22 cellular contexts compared by ENCODE assay signal in genomic region chr7:108239501-108240225, GRCh38.
A peak's percentile ranks its signal among the peaks of the same experiment; 100 is the strongest.
DNase-seq lines count a peak whose midpoint lies in the region; ATAC-seq, FAIRE-seq and TF ChIP-seq lines count a peak whose summit lies in the region.
"Had no signal": no experiment of that assay in that cellular context is flagged by ENCODE, and none has a peak within 500 bp of the region (broad histone marks: within the 10 kb centered on the region; RNA-seq: fewer than 3 reads in every experiment).

No MANE protein-coding gene starts in this region.

- TF ChIP-seq POLR2A in A549 (IDR thresholded peaks at IDR 0.05; ENCODE audit: low read length) (no peak), breast epithelium (IDR thresholded peaks at IDR 0.05) (no peak)

- TF ChIP-seq EP300 in A549 (IDR thresholded peaks at IDR 0.05): no peak

- H3K9me3 ChIP-seq in A549 (no peaks in the 10 kb centered on the region), breast epithelium (no peaks in the 10 kb centered on the region)
- H3K9me3 ChIP-seq: heart left ventricle, SJCRH30 had no signal

- CTCF ChIA-PET in A549 (lab: Yijun Ruan, JAX): interaction anchor here (1.0 to 1.5 kb wide), 3 partner anchors 13 to 220 kb away, joined by 3 to 5 read pairs (median 3); no protein-coding TSS in a partner anchor

- TF ChIP-seq RAD21 in A549 (conservative IDR thresholded peaks at IDR 0.05 in 1 of 2, IDR thresholded peaks at IDR 0.05 in 1 of 2): no peak

- intact Hi-C loops in breast epithelium (cut with DNase I; ENCODE audit: low total_unique reads): no loop called here

- no peak for DNase-seq in A549 (ENCODE audit: low read depth in 1 of 2, low spot score in 1 of 2)
- peak; percentile 66 for DNase-seq in NCI-H128 (lab: John Stamatoyannopoulos, UW; ENCODE audit: unreplicated experiment)
- DNase-seq in NCI-H69 (lab: John Stamatoyannopoulos, UW): peak; percentile 86
- no peak for DNase-seq in bronchial epithelial cell (ENCODE audit: low read depth)
- no peak for DNase-seq in NCI-H2196 treated with DMSO at 0.1 percent for 48 hours (lab: John Stamatoyannopoulos, UW; ENCODE audit: unreplicated experiment)
- no peak for DNase-seq in germinal center (ENCODE audit: low spot score)
- no peak for DNase-seq in breast epithelium (ENCODE audit: low spot score in 2 of 2)
- DNase-seq in SIG-M5 (lab: John Stamatoyannopoulos, UW): no peak
- DNase-seq: activated CD4-positive, alpha-beta T cell treated with anti-CD3 and anti-CD28 coated beads, Interleukin-2, amount 10 ng/mL, durations not matched to agents 7 days and 5 days; DND-41; dorsolateral prefrontal cortex; heart left ventricle; KG1; mesenchymal stem cell; NCI-H1048; SJCRH30; stimulated activated CD4-positive, alpha-beta T cell treated with anti-CD3 and anti-CD28 coated beads, Interleukin-15, amount 100 ng/mL, for 24 hours; stimulated activated naive CD8-positive, alpha-beta T cell treated with anti-CD3 and anti-CD28 coated beads, Interleukin-15, Interleukin-2, amounts not matched to agents 100 U/mL and 50 U/mL, for 24 hours had no signal

- H3K4me2 ChIP-seq in A549: peak overlapping the region; percentile 33

- FAIRE-seq in A549 (lab: Jason Lieb, UNC): no peak
- peak; percentile 64 for FAIRE-seq in bronchial epithelial cell (lab: Jason Lieb, UNC)
- FAIRE-seq: keratinocyte had no signal

- H3K36me3 ChIP-seq in bronchial epithelial cell (ENCODE audit: control insufficient read depth, insufficient read depth, low read length) (no peaks in the 10 kb centered on the region), breast epithelium (no peaks in the 10 kb centered on the region)
- H3K36me3 ChIP-seq: heart left ventricle, SJCRH30 had no signal

- no peak for ATAC-seq in A549
- ATAC-seq: activated naive CD4-positive, alpha-beta T cell treated with anti-CD3 and anti-CD28 coated beads, Interleukin-2, amount 50 U/mL, for 72 hours; heart left ventricle; natural killer cell treated with Interleukin-12 subunit alpha and Interleukin-12 subunit beta and Interleukin-15 and Interleukin-18, amount 100 ng/mL, for 72 hours; stimulated activated naive CD8-positive, alpha-beta T cell treated with anti-CD3 and anti-CD28 coated beads, Interleukin-15, Interleukin-2, amounts not matched to agents 100 U/mL and 50 U/mL, for 24 hours had no signal

- H3K27ac ChIP-seq in A549: peak overlapping the region; percentile 91 to 97
- H3K27ac ChIP-seq in breast epithelium: no peak overlapping the region
- H3K27ac ChIP-seq: dorsolateral prefrontal cortex, heart left ventricle, HL-60, SJCRH30 had no signal

- WGBS in A549 (ENCODE audit: missing lambda C conversion rate): 91% methylated on average over 11 of the region's 11 CpGs

- H3K4me1 ChIP-seq in A549 (peaks cover 92% of the 10 kb centered on the region), breast epithelium (no peaks in the 10 kb centered on the region)
- H3K4me1 ChIP-seq: SJCRH30 had no signal

- H3K27me3 ChIP-seq in bronchial epithelial cell (ENCODE audit: control insufficient read depth, insufficient read depth, low read length): no peaks in the 10 kb centered on the region
- H3K27me3 ChIP-seq in breast epithelium: no peaks in the 10 kb centered on the region
- H3K27me3 ChIP-seq: dorsolateral prefrontal cortex, heart left ventricle, SJCRH30 had no signal

- no peak for TF ChIP-seq CTCF in A549 (IDR thresholded peaks at IDR 0.05)
- TF ChIP-seq CTCF in bronchial epithelial cell (IDR thresholded peaks at IDR 0.05; ENCODE audit: insufficient read depth, low read length, severe bottlenecking): no peak
- no peak for TF ChIP-seq CTCF in breast epithelium (IDR thresholded peaks at IDR 0.05)

- no peak overlapping the region for H3K4me3 ChIP-seq in A549
- H3K4me3 ChIP-seq in bronchial epithelial cell (ENCODE audit: low read depth, low read length): no peak overlapping the region
- no peak overlapping the region for H3K4me3 ChIP-seq in breast epithelium
- H3K4me3 ChIP-seq: dorsolateral prefrontal cortex, heart left ventricle, SJCRH30 had no signal

- POLR2A ChIA-PET in A549 (lab: Yijun Ruan, JAX): no interaction called here

TF ChIP-seq in A549, 52 proteins besides CTCF, POLR2A, EP300 and RAD21:
- TF ChIP-seq MYC (IDR thresholded peaks at IDR 0.05; ENCODE audit: borderline replicate concordance, low read length) (no peak), KDM1A (IDR thresholded peaks at IDR 0.05; ENCODE audit: low read depth) (no peak), MAX (IDR thresholded peaks at IDR 0.05) (no peak), CEBPB (IDR thresholded peaks at IDR 0.05) (0 out of 4 replicates have a peak, but pooled peaks of 1 of the 2 experiments have one; percentile 16), CBX8 (IDR thresholded peaks at IDR 0.05) (no peak), NR3C1 (IDR thresholded peaks at IDR 0.05) (no peak), REST (IDR thresholded peaks at IDR 0.05) (no peak), PHF8 (IDR thresholded peaks at IDR 0.05; ENCODE audit: borderline replicate concordance, low read depth) (no peak)

Comparison
In these comparisons a context has a peak if more than half of its experiments do, and no peak if none do; other contexts are left out.
1. DNase-seq: peak in NCI-H128 (single experiment) and NCI-H69 (single experiment); none in A549 (0 of 2), bronchial epithelial cell (single experiment), NCI-H2196 treated with DMSO at 0.1 percent for 48 hours (single experiment), germinal center (single experiment), breast epithelium (0 of 2) and SIG-M5 (single experiment).
2. H3K27ac ChIP-seq: peak in A549 (2 of 2); none in breast epithelium (0 of 2).